In genomic region chrX:154544885-154545284, GRCh38 we compare ENCODE assay signal across 1 cellular context.
TF ChIP-seq lines count a peak whose summit lies in the region.

No MANE protein-coding gene starts in this region.

TF ChIP-seq in K562, 482 proteins besides CTCF, POLR2A, EP300 and RAD21:
- no peak for TF ChIP-seq HLTF (IDR thresholded peaks at IDR 0.05)
- TF ChIP-seq ZC3H11A (IDR thresholded peaks at IDR 0.05; ENCODE audit: low read depth, low read length) = no peak
- no peak for TF ChIP-seq ZNF518B (CRISPR knock-in tag; IDR thresholded peaks at IDR 0.05)
- no peak for TF ChIP-seq TFAP4 (CRISPR knock-in tag; IDR thresholded peaks at IDR 0.05; ENCODE audit: borderline replicate concordance)
- no peak for TF ChIP-seq ZNF277 (CRISPR knock-in tag; IDR thresholded peaks at IDR 0.05; ENCODE audit: borderline replicate concordance)
- TF ChIP-seq BACH1 (tag; IDR thresholded peaks at IDR 0.05) = no peak
- no peak for TF ChIP-seq ZNF384 (IDR thresholded peaks at IDR 0.05; ENCODE audit: low read depth, low read length)
- TF ChIP-seq NR2C1 (IDR thresholded peaks at IDR 0.05) = no peak
- no peak for TF ChIP-seq NR2C1 (tag; IDR thresholded peaks at IDR 0.05)
- TF ChIP-seq TRIM24 (IDR thresholded peaks at IDR 0.05) = no peak
TF ChIP-seq in K562: peak in this region for 0.
